Comparison of ENCODE assay signal across 20 cellular contexts in the genomic region with DNA sequence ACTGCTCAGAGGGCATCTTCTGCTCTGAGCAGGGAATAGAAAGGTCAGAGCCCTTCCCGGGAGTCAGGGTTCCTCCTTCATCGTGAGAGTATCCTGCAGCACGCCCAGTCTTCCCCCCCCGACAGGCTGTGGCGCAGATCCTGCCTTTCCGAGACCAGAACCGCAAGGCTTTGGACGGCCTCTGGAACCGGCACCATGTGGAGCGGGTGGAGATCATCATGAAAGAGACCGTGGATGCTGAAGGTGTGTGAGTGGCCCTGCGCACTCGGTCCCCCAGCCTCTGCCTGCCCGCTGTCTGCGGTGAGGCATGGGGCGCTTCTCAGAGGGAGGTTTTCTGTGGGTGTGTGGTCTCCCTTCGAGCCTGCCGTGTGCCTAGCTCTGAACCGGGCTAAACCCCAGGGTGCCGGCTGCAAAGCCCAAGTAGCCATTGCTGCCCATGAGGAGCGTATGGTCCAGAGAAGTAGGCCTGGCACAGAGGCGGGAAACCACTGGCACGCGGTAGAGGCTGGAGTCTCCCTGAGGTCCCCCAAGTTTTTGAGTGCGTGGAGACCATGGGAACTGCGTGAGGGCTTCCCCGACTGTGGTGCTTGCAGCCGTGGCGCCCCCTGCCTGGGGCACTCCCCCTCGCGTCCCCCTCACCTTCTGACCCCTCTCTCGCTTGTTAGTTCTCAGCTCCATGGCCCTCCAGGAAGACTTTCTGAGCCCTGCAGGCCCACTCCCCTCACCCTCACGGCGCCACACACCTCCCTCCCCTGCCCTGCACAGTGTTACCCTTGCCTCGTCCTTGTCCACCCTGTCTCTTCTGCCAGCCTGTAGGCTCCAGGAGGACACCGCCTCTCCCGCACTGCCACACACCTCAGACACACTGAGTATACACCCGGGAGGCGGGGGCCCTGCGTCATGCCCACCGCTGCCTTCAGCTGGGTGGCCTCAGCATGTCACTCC. TPM values are rescaled to one million over a fixed set of nuclear protein-coding genes. Genes with fewer than 3 reads are reported as not detected.
DNase-seq lines count a peak whose midpoint lies in the region; ATAC-seq and TF ChIP-seq lines count a peak whose summit lies in the region.
"Had no signal": no experiment of that assay in that cellular context is flagged by ENCODE, and none has a peak within 500 bp of the region (broad histone marks: within the 10 kb centered on the region; RNA-seq: fewer than 3 reads in every experiment).

No MANE protein-coding gene starts in this region.

- no peak overlapping the region for H3K4me3 ChIP-seq in osteoblast (ENCODE audit: insufficient read depth, low read length)
- H3K4me3 ChIP-seq: HAP-1, transverse colon had no signal

- intact Hi-C loops in left cardiac atrium (cut with DNase I), result no loop called here

- H3K9me3 Mint-ChIP-seq in stimulated activated naive CD8-positive, alpha-beta T cell treated with anti-CD3 and anti-CD28 coated beads, Interleukin-15, amount 100 ng/mL, for 72 hours, result no peaks in the 10 kb centered on the region
- H3K9me3 Mint-ChIP-seq: activated T-helper 2 cell treated with anti-CD3 and anti-CD28 coated beads, Interferon-gamma antibody, Interleukin-2, Interleukin-4, amounts not matched to agents 10 μg/mL and 5 μg/mL and 100 μg/mL, durations not matched to agents 14 hours and 24 hours and 36 hours; mesothelial cell of epicardium; nephron; stimulated activated naive B cell treated with anti-CD40 and anti-IgM and Interleukin-4, amounts not matched to agents 10 μg/mL and 1 μg/mL and 100 μg/mL, for 72 hours had no signal

- H3K27ac Mint-ChIP-seq in stimulated activated naive CD8-positive, alpha-beta T cell treated with anti-CD3 and anti-CD28 coated beads, Interleukin-15, amount 100 ng/mL, for 72 hours, result no peak overlapping the region
- H3K27ac Mint-ChIP-seq: activated CD4-positive, alpha-beta T cell treated with anti-CD3 and anti-CD28 coated beads for 36 hours; activated T-helper 2 cell treated with anti-CD3 and anti-CD28 coated beads, Interferon-gamma antibody, Interleukin-2, Interleukin-4, amounts not matched to agents 10 μg/mL and 5 μg/mL and 100 μg/mL, durations not matched to agents 14 hours and 24 hours and 36 hours; mesothelial cell of epicardium; stimulated activated naive B cell treated with anti-CD40 and anti-IgM and Interleukin-4, amounts not matched to agents 10 μg/mL and 1 μg/mL and 100 μg/mL, for 72 hours had no signal

- no peaks in the 10 kb centered on the region for H3K27me3 ChIP-seq in osteoblast (ENCODE audit: insufficient read depth, low read length)
- H3K27me3 ChIP-seq: foreskin keratinocyte, transverse colon had no signal

- no peaks in the 10 kb centered on the region for H3K9me3 ChIP-seq in osteoblast (ENCODE audit: low read depth, low read length)
- H3K9me3 ChIP-seq: HAP-1, transverse colon had no signal

- peaks cover 49% of the 10 kb centered on the region for H3K79me2 ChIP-seq in osteoblast (ENCODE audit: insufficient read depth, low read length)

- H3K4me3 Mint-ChIP-seq in stimulated activated naive CD8-positive, alpha-beta T cell treated with anti-CD3 and anti-CD28 coated beads, Interleukin-15, amount 100 ng/mL, for 72 hours, result no peak overlapping the region
- H3K4me3 Mint-ChIP-seq: activated CD4-positive, alpha-beta T cell treated with anti-CD3 and anti-CD28 coated beads for 36 hours; mesothelial cell of epicardium; nephron; stimulated activated naive B cell treated with anti-CD40 and anti-IgM and Interleukin-4, amounts not matched to agents 10 μg/mL and 1 μg/mL and 100 μg/mL, for 72 hours had no signal

- TF ChIP-seq POLR2A in GM18505 (IDR thresholded peaks at IDR 0.05; ENCODE audit: borderline replicate concordance, extremely low read depth, insufficient read depth, insufficient read length), result no peak

- H3K4me2 ChIP-seq in osteoblast (ENCODE audit: insufficient read depth, low read length), result no peak overlapping the region

- H3K27me3 Mint-ChIP-seq in stimulated activated naive CD8-positive, alpha-beta T cell treated with anti-CD3 and anti-CD28 coated beads, Interleukin-15, amount 100 ng/mL, for 72 hours, result no peaks in the 10 kb centered on the region
- H3K27me3 Mint-ChIP-seq: activated CD4-positive, alpha-beta T cell treated with anti-CD3 and anti-CD28 coated beads for 36 hours; stimulated activated naive B cell treated with anti-CD40 and anti-IgM and Interleukin-4, amounts not matched to agents 10 μg/mL and 1 μg/mL and 100 μg/mL, for 72 hours had no signal

- no peak for TF ChIP-seq CTCF in osteoblast (IDR thresholded peaks at IDR 0.05; ENCODE audit: extremely low read depth, low read depth, low read length)

- peaks cover 24% of the 10 kb centered on the region for H3K4me1 Mint-ChIP-seq in stimulated activated naive CD8-positive, alpha-beta T cell treated with anti-CD3 and anti-CD28 coated beads, Interleukin-15, amount 100 ng/mL, for 72 hours

- peaks cover 4% of the 10 kb centered on the region for H3K4me1 ChIP-seq in osteoblast (ENCODE audit: insufficient read depth, low read length)
- H3K4me1 ChIP-seq: foreskin keratinocyte had no signal

- ATAC-seq in stimulated activated naive CD8-positive, alpha-beta T cell treated with anti-CD3 and anti-CD28 coated beads, Interleukin-15, amount 100 ng/mL, for 72 hours, result peak; percentile 14
- ATAC-seq in stimulated activated naive CD8-positive, alpha-beta T cell treated with anti-CD3 and anti-CD28 coated beads, Interleukin-15, Interleukin-2, amounts not matched to agents 100 U/mL and 50 U/mL, for 24 hours, result no peak
- ATAC-seq in left cardiac atrium, result peak; percentile 9 to 28
- no peak for ATAC-seq in HG03457 (IDR thresholded peaks at IDR 0.05; ENCODE audit: unreplicated experiment)
- no peak for ATAC-seq in GM21619 (IDR thresholded peaks at IDR 0.05; ENCODE audit: unreplicated experiment)
- no peak for ATAC-seq in GM18505 (IDR thresholded peaks at IDR 0.05; ENCODE audit: unreplicated experiment)
- ATAC-seq: activated CD4-positive, alpha-beta T cell treated with anti-CD3 and anti-CD28 coated beads for 36 hours; foreskin keratinocyte; stimulated activated naive B cell treated with anti-CD40 and anti-IgM and Interleukin-4, amounts not matched to agents 10 μg/mL and 1 μg/mL and 100 μg/mL, for 72 hours had no signal

- DNase-seq in stimulated activated naive CD8-positive, alpha-beta T cell treated with anti-CD3 and anti-CD28 coated beads, Interleukin-15, amount 100 ng/mL, for 72 hours, result no peak
- DNase-seq in stimulated activated naive CD8-positive, alpha-beta T cell treated with anti-CD3 and anti-CD28 coated beads, Interleukin-15, Interleukin-2, amounts not matched to agents 100 U/mL and 50 U/mL, for 24 hours, result no peak
- DNase-seq in left cardiac atrium (peak; percentile 59), osteoblast (ENCODE audit: insufficient read length, low spot score, missing footprints) (peak; percentile 51), inferior parietal cortex (ENCODE audit: extremely low spot score) (no peak)
- DNase-seq: activated CD4-positive, alpha-beta T cell treated with anti-CD3 and anti-CD28 coated beads for 36 hours; foreskin keratinocyte; NCI-H2029 treated with DMSO at 0.1 percent for 48 hours; NCI-H446 treated with DMSO at 0.1 percent for 48 hours; NK-92 treated with Interleukin-12 subunit alpha and Interleukin-12 subunit beta, amount 100 ng/mL, for 24 hours; RPMI8226; stimulated activated naive B cell treated with anti-CD40 and anti-IgM and Interleukin-4, amounts not matched to agents 10 μg/mL and 1 μg/mL and 100 μg/mL, for 72 hours; transverse colon had no signal

- no peak overlapping the region for H3K27ac ChIP-seq in osteoblast (ENCODE audit: low read depth, low read length)
- H3K27ac ChIP-seq: foreskin keratinocyte, transverse colon had no signal

- peaks cover 3% of the 10 kb centered on the region for H4K20me1 ChIP-seq in osteoblast (ENCODE audit: insufficient read depth, low read length)

- H2AFZ ChIP-seq in osteoblast (ENCODE audit: low read length), result no peak overlapping the region

- H3K36me3 ChIP-seq in osteoblast (ENCODE audit: insufficient read depth, low read length), result peaks cover 22% of the 10 kb centered on the region
- H3K36me3 ChIP-seq: HAP-1, transverse colon had no signal

RNA-seq across cellular contexts. Expression of gene H6PD, which starts 12.5 kb away (rescaled TPM):
- total RNA-seq in left cardiac atrium, result 10 to 100 TPM; 33.3 to 40.6 TPM
- total RNA-seq in osteoblast, result 45.1 and 51.4 TPM in 2 replicates

RNA-seq across cellular contexts. Expression of gene SPSB1, which starts 45.6 kb away (rescaled TPM):
- total RNA-seq in left cardiac atrium, result 10 to 100 TPM; 16.8 to 19.1 TPM
- 14.7 and 23.2 TPM in 2 replicates for total RNA-seq in osteoblast

Comparison
In these comparisons a context has a peak if more than half of its experiments do, and no peak if none do; other contexts are left out.
1. ATAC-seq: peak in stimulated activated naive CD8-positive, alpha-beta T cell treated with anti-CD3 and anti-CD28 coated beads, Interleukin-15, amount 100 ng/mL, for 72 hours (single experiment) and left cardiac atrium (2 of 2); none in stimulated activated naive CD8-positive, alpha-beta T cell treated with anti-CD3 and anti-CD28 coated beads, Interleukin-15, Interleukin-2, amounts not matched to agents 100 U/mL and 50 U/mL, for 24 hours (single experiment), HG03457 (single experiment), GM21619 (single experiment) and GM18505 (single experiment).
2. DNase-seq: peak in left cardiac atrium (single experiment) and osteoblast (single experiment); none in stimulated activated naive CD8-positive, alpha-beta T cell treated with anti-CD3 and anti-CD28 coated beads, Interleukin-15, amount 100 ng/mL, for 72 hours (0 of 2), stimulated activated naive CD8-positive, alpha-beta T cell treated with anti-CD3 and anti-CD28 coated beads, Interleukin-15, Interleukin-2, amounts not matched to agents 100 U/mL and 50 U/mL, for 24 hours (single experiment) and inferior parietal cortex (single experiment).